ENCODE assay signal across 2 cellular contexts in the genomic region with DNA sequence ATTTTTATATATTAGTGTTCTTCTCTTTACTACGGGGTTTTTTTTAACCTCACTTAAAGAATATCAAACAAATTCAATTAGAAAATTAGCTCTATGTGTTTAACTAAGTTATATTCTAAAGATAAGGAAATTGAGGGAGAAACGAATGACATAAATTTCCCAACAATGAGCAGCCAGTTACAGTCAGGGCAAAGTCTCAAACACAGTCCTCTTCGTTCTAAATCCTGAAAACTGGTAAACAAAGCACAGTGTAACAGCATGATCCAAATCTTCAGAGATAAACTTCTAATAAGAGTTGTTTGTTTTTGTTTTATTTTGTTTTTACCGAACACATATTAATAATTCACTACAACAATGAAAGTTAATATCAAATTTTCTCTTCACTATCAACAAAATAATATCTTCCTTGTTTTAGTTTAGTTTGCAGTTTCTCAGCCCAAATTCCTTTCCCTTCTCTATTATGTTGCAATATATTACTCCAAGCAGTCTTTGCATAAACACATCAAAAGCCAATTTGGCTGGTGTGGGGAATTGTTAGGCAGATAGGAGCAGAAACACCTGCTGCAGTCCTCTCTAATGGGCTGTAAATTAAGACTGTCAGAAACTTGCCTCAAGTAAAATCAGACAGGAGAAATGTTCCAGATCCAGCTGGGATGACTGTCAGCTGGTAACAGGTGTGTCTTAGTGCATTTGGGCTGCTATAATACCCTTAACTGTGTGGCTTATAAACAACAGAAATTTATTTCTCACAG.
TF ChIP-seq lines count a peak whose summit lies in the region.

No MANE protein-coding gene starts in this region.

TF ChIP-seq in HEK293, 187 proteins besides CTCF, POLR2A, EP300 and RAD21:
- 0 out of 2 replicates have a peak, but pooled peaks have one; percentile 22 for TF ChIP-seq PRDM10 (tag by site-specific recombination; IDR thresholded peaks at IDR 0.05)
- peak; percentile 63 for TF ChIP-seq SCRT2 (tag by site-specific recombination; IDR thresholded peaks at IDR 0.05)
- TF ChIP-seq ZNF37A (tag by site-specific recombination; IDR thresholded peaks at IDR 0.05) = no peak
- TF ChIP-seq ZBTB21 (tag by site-specific recombination; IDR thresholded peaks at IDR 0.05) = no peak
- no peak for TF ChIP-seq ZNF214 (tag by site-specific recombination; IDR thresholded peaks at IDR 0.05; ENCODE audit: borderline replicate concordance)
- no peak for TF ChIP-seq ZNF48 (tag by site-specific recombination; IDR thresholded peaks at IDR 0.05)
- TF ChIP-seq ZNF623 (tag by site-specific recombination; IDR thresholded peaks at IDR 0.05) = no peak
- TF ChIP-seq ZNF555 (tag by site-specific recombination; conservative IDR thresholded peaks at IDR 0.05) = no peak
- TF ChIP-seq ZNF707 (tag by site-specific recombination; IDR thresholded peaks at IDR 0.05) = no peak

TF ChIP-seq in GM12878, 131 proteins besides CTCF, POLR2A, EP300 and RAD21 (continued from another document):
- TF ChIP-seq IRF5 (IDR thresholded peaks at IDR 0.05; ENCODE audit: borderline replicate concordance) = no peak
- no peak for TF ChIP-seq CBFB (IDR thresholded peaks at IDR 0.05; ENCODE audit: low read depth)
- TF ChIP-seq, protein P1, sequence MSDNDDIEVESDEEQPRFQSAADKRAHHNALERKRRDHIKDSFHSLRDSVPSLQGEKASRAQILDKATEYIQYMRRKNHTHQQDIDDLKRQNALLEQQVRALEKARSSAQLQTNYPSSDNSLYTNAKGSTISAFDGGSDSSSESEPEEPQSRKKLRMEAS (IDR thresholded peaks at IDR 0.05; ENCODE audit: low read depth, low read length) = no peak
- TF ChIP-seq, protein P2, sequence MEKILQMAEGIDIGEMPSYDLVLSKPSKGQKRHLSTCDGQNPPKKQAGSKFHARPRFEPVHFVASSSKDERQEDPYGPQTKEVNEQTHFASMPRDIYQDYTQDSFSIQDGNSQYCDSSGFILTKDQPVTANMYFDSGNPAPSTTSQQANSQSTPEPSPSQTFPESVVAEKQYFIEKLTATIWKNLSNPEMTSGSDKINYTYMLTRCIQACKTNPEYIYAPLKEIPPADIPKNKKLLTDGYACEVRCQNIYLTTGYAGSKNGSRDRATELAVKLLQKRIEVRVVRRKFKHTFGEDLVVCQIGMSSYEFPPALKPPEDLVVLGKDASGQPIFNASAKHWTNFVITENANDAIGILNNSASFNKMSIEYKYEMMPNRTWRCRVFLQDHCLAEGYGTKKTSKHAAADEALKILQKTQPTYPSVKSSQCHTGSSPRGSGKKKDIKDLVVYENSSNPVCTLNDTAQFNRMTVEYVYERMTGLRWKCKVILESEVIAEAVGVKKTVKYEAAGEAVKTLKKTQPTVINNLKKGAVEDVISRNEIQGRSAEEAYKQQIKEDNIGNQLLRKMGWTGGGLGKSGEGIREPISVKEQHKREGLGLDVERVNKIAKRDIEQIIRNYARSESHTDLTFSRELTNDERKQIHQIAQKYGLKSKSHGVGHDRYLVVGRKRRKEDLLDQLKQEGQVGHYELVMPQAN (conservative IDR thresholded peaks at IDR 0.05) = no peak
- TF ChIP-seq ZNF384 (IDR thresholded peaks at IDR 0.05; ENCODE audit: borderline replicate concordance, low read depth, low read length) = no peak
- no peak for TF ChIP-seq SREBF2 (IDR thresholded peaks at IDR 0.05; ENCODE audit: low read length)
- no peak for TF ChIP-seq TCF12 (IDR thresholded peaks at IDR 0.05; ENCODE audit: low read depth, low read length)
- no peak for TF ChIP-seq BCL11A (IDR thresholded peaks at IDR 0.05; ENCODE audit: low read depth, low read length)
- no peak for TF ChIP-seq SUPT20H (IDR thresholded peaks at IDR 0.05; ENCODE audit: borderline replicate concordance, control insufficient read depth, low read depth, low read length)
- TF ChIP-seq ZZZ3 (IDR thresholded peaks at IDR 0.05; ENCODE audit: control insufficient read depth, insufficient read length, low read depth) = no peak
- no peak for TF ChIP-seq CBX5 (IDR thresholded peaks at IDR 0.05; ENCODE audit: low read depth)
- TF ChIP-seq EGR1 (IDR thresholded peaks at IDR 0.05; ENCODE audit: borderline replicate concordance in 1 of 2, low read depth in 2 of 2, low read length in 2 of 2) = no peak
- no peak for TF ChIP-seq NFXL1 (IDR thresholded peaks at IDR 0.05; ENCODE audit: borderline replicate concordance)
- TF ChIP-seq MYC (IDR thresholded peaks at IDR 0.05; ENCODE audit: insufficient read depth, insufficient read length, insufficient replicate concordance, low read length, severe bottlenecking) = no peak
- no peak for TF ChIP-seq CEBPZ (IDR thresholded peaks at IDR 0.05; ENCODE audit: low read depth, low read length)
- no peak for TF ChIP-seq CBX3 (IDR thresholded peaks at IDR 0.05; ENCODE audit: borderline replicate concordance, low read depth)
